ENCODE assay signal across 11 cellular contexts in genomic region chr17:29733151-29733550, GRCh38.
DNase-seq lines count a peak whose midpoint lies in the region; ATAC-seq, FAIRE-seq and TF ChIP-seq lines count a peak whose summit lies in the region.
"Had no signal": no experiment of that assay in that cellular context is flagged by ENCODE, and none has a peak within 500 bp of the region (broad histone marks: within the 10 kb centered on the region; RNA-seq: fewer than 3 reads in every experiment).

No MANE protein-coding gene starts in this region.

- peak overlapping the region in 8 of 11 experiments; percentile 6 to 36 (median 16); a peak in 8 of 22 replicates for H3K4me2 ChIP-seq in BLaER1 treated with 17β-estradiol and CSF1 and Interleukin-3, amounts not matched to agents 10 nM and 100 nM

- H3K27me3 ChIP-seq in BLaER1 treated with 17β-estradiol and CSF1 and Interleukin-3, amounts not matched to agents 10 nM and 100 nM: no peaks in the 10 kb centered on the region
- H3K27me3 ChIP-seq: esophagus squamous epithelium had no signal

- H3K4me1 ChIP-seq in BLaER1 treated with 17β-estradiol and CSF1 and Interleukin-3, amounts not matched to agents 10 nM and 100 nM: peaks cover 16 to 77% (median 22%) of the 10 kb centered on the region in 10 experiments
- peaks cover 4% of the 10 kb centered on the region; the same call in 1 of the 2 replicates for H3K4me1 ChIP-seq in HEK293 (ENCODE audit: control insufficient read depth, insufficient read depth, low read length)

- peak overlapping the region in 2 of 10 donors; percentile 6 to 15 for H3K4me3 Mint-ChIP-seq in naive thymus-derived CD8-positive, alpha-beta T cell

- no peak for DNase-seq in naive thymus-derived CD8-positive, alpha-beta T cell
- no peak for DNase-seq in hippocampal formation (lab: John Stamatoyannopoulos, UW)
- DNase-seq: DMS153, esophagus squamous epithelium had no signal

- no peak for TF ChIP-seq CTCF in HEK293 (tag by site-specific recombination; IDR thresholded peaks at IDR 0.05)

- H3K4me1 Mint-ChIP-seq in naive thymus-derived CD8-positive, alpha-beta T cell: peaks cover 28 to 73% (median 55%) of the 10 kb centered on the region in 4 donors

- peak overlapping the region; percentile 6 to 63 (median 41); a peak in 17 of 22 replicates for H3K27ac ChIP-seq in BLaER1 treated with 17β-estradiol and CSF1 and Interleukin-3, amounts not matched to agents 10 nM and 100 nM
- H3K27ac ChIP-seq in HEK293 (ENCODE audit: extremely low read depth, low read depth, low read length): no peak overlapping the region

- FAIRE-seq in colon (lab: Jason Lieb, UNC): peak; percentile 21
- FAIRE-seq: GM12892 had no signal

- peak overlapping the region in 8 of 10 donors; percentile 29 to 99 (median 70) for H3K27ac Mint-ChIP-seq in naive thymus-derived CD8-positive, alpha-beta T cell

- no peaks in the 10 kb centered on the region for H3K27me3 Mint-ChIP-seq in naive thymus-derived CD8-positive, alpha-beta T cell

- H3K36me3 Mint-ChIP-seq in naive thymus-derived CD8-positive, alpha-beta T cell: peaks cover 0 to 54% (median 13%) of the 10 kb centered on the region in 3 donors

- no peak for ATAC-seq in naive thymus-derived CD8-positive, alpha-beta T cell
- ATAC-seq in GM21447 (IDR thresholded peaks at IDR 0.05; ENCODE audit: unreplicated experiment): no peak
- no peak for ATAC-seq in HG02852 (IDR thresholded peaks at IDR 0.05; ENCODE audit: unreplicated experiment)
- ATAC-seq in HG03378 (IDR thresholded peaks at IDR 0.05; ENCODE audit: unreplicated experiment): no peak

- POLR2A ChIA-PET in HEK293 (lab: Yijun Ruan, JAX): no interaction called here
- POLR2A ChIA-PET in naive thymus-derived CD8-positive, alpha-beta T cell (lab: Charles Lee): interaction anchor here (0.6 to 2.3 kb wide), 5 partner anchors 9 to 30 kb away, joined by 3 to 12 read pairs (median 3); no protein-coding TSS in a partner anchor

- peaks cover 14 to 26% (median 24%) of the 10 kb centered on the region in 11 experiments for H3K9me3 ChIP-seq in BLaER1 treated with 17β-estradiol and CSF1 and Interleukin-3, amounts not matched to agents 10 nM and 100 nM (replicated peaks in 1 of 11)
- 0 out of 2 replicates have a peak, but pooled peaks cover 2% of the 10 kb centered on the region for H3K9me3 ChIP-seq in HEK293 (ENCODE audit: control insufficient read depth, insufficient read depth, low read depth, low read length)
- H3K9me3 ChIP-seq: esophagus squamous epithelium had no signal

- peaks cover 0 to 30% (median 0%) of the 10 kb centered on the region in 11 experiments; a peak in 4 of 22 replicates for H4K20me1 ChIP-seq in BLaER1 treated with 17β-estradiol and CSF1 and Interleukin-3, amounts not matched to agents 10 nM and 100 nM

- H3K36me3 ChIP-seq in BLaER1 treated with 17β-estradiol and CSF1 and Interleukin-3, amounts not matched to agents 10 nM and 100 nM: peaks cover 61 to 100% (median 84%) of the 10 kb centered on the region in 11 experiments
- no peaks in the 10 kb centered on the region for H3K36me3 ChIP-seq in HEK293 (ENCODE audit: control insufficient read depth in 2 of 2, insufficient read depth in 1 of 2, low read length in 2 of 2)
- H3K36me3 ChIP-seq: esophagus squamous epithelium had no signal

- H3K4me3 ChIP-seq in BLaER1 treated with 17β-estradiol and CSF1 and Interleukin-3, amounts not matched to agents 10 nM and 100 nM: no peak overlapping the region
- no peak overlapping the region for H3K4me3 ChIP-seq in HEK293 (ENCODE audit: low read depth, low read length)
- H3K4me3 ChIP-seq: esophagus squamous epithelium had no signal

- H3K9ac ChIP-seq in BLaER1 treated with 17β-estradiol and CSF1 and Interleukin-3, amounts not matched to agents 10 nM and 100 nM: peak overlapping the region in 4 of 11 experiments; percentile 3 to 15 (median 8); a peak in 4 of 22 replicates

- H3K9me3 Mint-ChIP-seq in naive thymus-derived CD8-positive, alpha-beta T cell: peaks cover 0 to 10% (median 0%) of the 10 kb centered on the region in 9 donors

- CTCF ChIA-PET in HEK293 (lab: Yijun Ruan, JAX): interaction anchor here (0.6 to 1.2 kb wide), 5 partner anchors 12 to 611 kb away, joined by 3 read pairs; no protein-coding TSS in a partner anchor

TF ChIP-seq in HEK293, 187 proteins besides CTCF, POLR2A, EP300 and RAD21:
- TF ChIP-seq PRDM6 (tag by site-specific recombination; IDR thresholded peaks at IDR 0.05): peak; percentile 66
- no peak for TF ChIP-seq ZSCAN5A (tag by site-specific recombination; IDR thresholded peaks at IDR 0.05)
